Comparison of ENCODE assay signal across 8 cellular contexts in the genomic region with DNA sequence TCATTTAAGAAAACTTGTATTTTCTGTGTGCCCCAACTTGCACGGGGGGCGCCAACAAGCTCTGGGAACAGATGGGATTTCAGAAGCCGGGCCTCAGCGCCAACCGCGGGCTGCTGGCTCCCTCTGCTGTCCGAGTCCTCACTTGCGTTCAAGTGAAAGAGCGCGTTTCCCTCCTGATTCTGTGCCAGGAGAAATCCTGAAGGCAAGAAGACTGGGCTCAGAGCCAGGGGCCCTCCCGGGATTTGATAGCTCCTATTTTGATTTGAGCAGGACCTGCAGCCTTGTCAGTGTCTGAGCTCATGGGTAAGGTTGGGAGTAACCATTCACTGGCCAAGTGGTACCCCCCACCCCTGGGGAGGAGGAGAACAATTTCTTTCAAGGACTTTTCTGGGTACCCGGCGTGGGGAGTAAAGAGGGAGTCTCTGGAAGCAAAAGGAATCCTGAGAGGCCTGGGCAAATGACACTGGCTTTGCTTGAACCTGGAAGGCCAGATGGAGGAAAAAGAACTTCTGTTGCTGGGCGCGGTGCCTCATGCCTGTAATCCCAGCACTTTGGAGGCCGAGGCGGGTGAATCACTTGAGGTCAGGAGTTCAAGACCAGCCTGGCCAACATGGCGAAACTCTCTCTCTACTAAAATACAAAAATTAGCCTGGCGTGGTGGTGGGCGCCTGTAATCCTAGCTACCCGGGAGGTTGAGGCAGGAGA.
DNase-seq lines count a peak whose midpoint lies in the region; ATAC-seq and TF ChIP-seq lines count a peak whose summit lies in the region.

No MANE protein-coding gene starts in this region.

- H3K9ac ChIP-seq in SK-N-SH: no peak overlapping the region; the same call in 1 of the 2 replicates

- H3K27ac Mint-ChIP-seq in activated naive CD4-positive, alpha-beta T cell treated with anti-CD3 and anti-CD28 coated beads, Interleukin-2, amount 50 U/mL, for 72 hours: no peak overlapping the region

- no peak for TF ChIP-seq POLR2A in transverse colon (IDR thresholded peaks at IDR 0.05)

- CTCF ChIA-PET in SK-N-SH (lab: Yijun Ruan, JAX): interaction anchor here (0.6 to 10.8 kb wide), 96 partner anchors 8 to 799 kb away, joined by 3 to 198 read pairs (median 4); a partner anchor contains a TSS

- peak; percentile 50 to 78 for ATAC-seq in activated naive CD4-positive, alpha-beta T cell treated with anti-CD3 and anti-CD28 coated beads, Interleukin-2, amount 50 U/mL, for 72 hours
- no peak for ATAC-seq in HG03139 (IDR thresholded peaks at IDR 0.05; ENCODE audit: unreplicated experiment)

- peak in 1 of 2 experiments; percentile 7; a peak in 1 of 4 replicates for TF ChIP-seq EP300 in SK-N-SH (IDR thresholded peaks at IDR 0.05; ENCODE audit: borderline replicate concordance in 1 of 2, low read depth in 1 of 2, low read length in 1 of 2)
- TF ChIP-seq EP300 in transverse colon (IDR thresholded peaks at IDR 0.05; ENCODE audit: low read depth): no peak

- DNase-seq in GM04504 (ENCODE audit: low read depth) (peak; percentile 65), NCI-H1105 (lab: John Stamatoyannopoulos, UW) (peak; percentile 96), SK-N-SH (peak; percentile 84), head of caudate nucleus (peak; percentile 77 to 94 (median 88)), pons (ENCODE audit: low spot score) (peak; percentile 79), transverse colon (peak; percentile 88)
- peak; percentile 58 to 65 for DNase-seq in activated naive CD4-positive, alpha-beta T cell treated with anti-CD3 and anti-CD28 coated beads, Interleukin-2, amount 50 U/mL, for 72 hours (ENCODE audit: low spot score in 2 of 2)

- H4K20me1 ChIP-seq in SK-N-SH (ENCODE audit: insufficient read depth): no peaks in the 10 kb centered on the region

- no peaks in the 10 kb centered on the region for H3K9me3 ChIP-seq in SK-N-SH
- peaks cover 0 to 3% of the 10 kb centered on the region in 2 donors for H3K9me3 ChIP-seq in transverse colon

- peak; percentile 97 for TF ChIP-seq CTCF in SK-N-SH (IDR thresholded peaks at IDR 0.05)
- TF ChIP-seq CTCF in transverse colon (IDR thresholded peaks at IDR 0.05): peak; percentile 78 to 90 (median 86)

- peaks cover 4 to 9% of the 10 kb centered on the region in 2 donors for H3K9me3 Mint-ChIP-seq in activated naive CD4-positive, alpha-beta T cell treated with anti-CD3 and anti-CD28 coated beads, Interleukin-2, amount 50 U/mL, for 72 hours

- H3K4me1 ChIP-seq in SK-N-SH (ENCODE audit: control insufficient read depth in 1 of 2, insufficient read depth in 2 of 2, low read depth in 1 of 2, low read length in 1 of 2) (peaks cover 5 to 6% of the 10 kb centered on the region in 2 experiments; a peak in 2 of 4 replicates), transverse colon (peaks cover 0 to 10% (median 6%) of the 10 kb centered on the region in 4 donors)

- H3K27ac ChIP-seq in SK-N-SH (ENCODE audit: low read depth in 2 of 2, low read length in 1 of 2) (no peak overlapping the region), transverse colon (no peak overlapping the region)

- H3K36me3 ChIP-seq in SK-N-SH (replicated peaks in 1 of 2; ENCODE audit: control insufficient read depth in 1 of 2, insufficient read depth in 2 of 2, low read length in 1 of 2) (no peaks in the 10 kb centered on the region), transverse colon (no peaks in the 10 kb centered on the region)

- peaks cover 5 to 12% of the 10 kb centered on the region in 2 donors for H3K36me3 Mint-ChIP-seq in activated naive CD4-positive, alpha-beta T cell treated with anti-CD3 and anti-CD28 coated beads, Interleukin-2, amount 50 U/mL, for 72 hours

- H3K4me3 ChIP-seq in SK-N-SH (ENCODE audit: low read depth in 2 of 2, low read length in 1 of 2): peak overlapping the region; percentile 14 to 28; a peak in 2 of 4 replicates
- H3K4me3 ChIP-seq in transverse colon: peak overlapping the region in 1 of 4 donors; percentile 9

- POLR2A ChIA-PET in SK-N-SH (lab: Yijun Ruan, JAX): interaction anchor here (1.7 kb wide), 1 partner anchor 432 kb away, joined by 5 read pairs; a partner anchor contains a TSS

- H2AFZ ChIP-seq in SK-N-SH (ENCODE audit: low read depth): peak overlapping the region; percentile 71

- peaks cover 5% of the 10 kb centered on the region for H3F3A ChIP-seq in SK-N-SH (replicated peaks; ENCODE audit: insufficient read depth)

- no peaks in the 10 kb centered on the region for H3K27me3 ChIP-seq in SK-N-SH (ENCODE audit: insufficient read depth)
- no peaks in the 10 kb centered on the region for H3K27me3 ChIP-seq in transverse colon

- peak; percentile 100 for TF ChIP-seq RAD21 in SK-N-SH (IDR thresholded peaks at IDR 0.05; ENCODE audit: low read length)

- no peaks in the 10 kb centered on the region for H3K79me2 ChIP-seq in SK-N-SH (ENCODE audit: insufficient read depth)

- WGBS in SK-N-SH (ENCODE audit: low lambda C conversion rate): 47% methylated on average over 20 of the region's 21 CpGs
- 27% methylated on average over 21 of the region's 21 CpGs; no CpG with 5 or more reads in 1 of the 2 donors for WGBS in transverse colon (ENCODE audit: low coverage in 1 of 2), 2 donors

- intact Hi-C loops in head of caudate nucleus (cut with DNase I) (loop anchor here (1.0 to 10.0 kb wide), 2 partner anchors 428 to 614 kb away; a partner anchor contains a TSS), transverse colon (cut with DNase I; ENCODE audit: low total_unique reads) (loop anchor here (5.0 kb wide), 1 partner anchor 616 kb away; no protein-coding TSS in a partner anchor)

- no peaks in the 10 kb centered on the region for H3K9me2 ChIP-seq in SK-N-SH

- in situ Hi-C loops in transverse colon (cut with MboI; ENCODE audit: low pct_ligation_motif_present in 1 of 4, low pct_unique_long_range_greater_than_20kb in 1 of 4, low sequenced_read_pairs in 3 of 4): loop anchor here in 3 of 4 donors (5.0 to 25.0 kb wide), 3 partner anchors 616 to 618 kb away; no protein-coding TSS in a partner anchor

- peak overlapping the region; percentile 71 for H3K4me2 ChIP-seq in SK-N-SH

TF ChIP-seq in SK-N-SH, 30 proteins besides CTCF, POLR2A, EP300 and RAD21:
- peak; percentile 48 for TF ChIP-seq CHD2 (IDR thresholded peaks at IDR 0.05; ENCODE audit: low read length, partially characterized antibody)
- TF ChIP-seq, protein P1, sequence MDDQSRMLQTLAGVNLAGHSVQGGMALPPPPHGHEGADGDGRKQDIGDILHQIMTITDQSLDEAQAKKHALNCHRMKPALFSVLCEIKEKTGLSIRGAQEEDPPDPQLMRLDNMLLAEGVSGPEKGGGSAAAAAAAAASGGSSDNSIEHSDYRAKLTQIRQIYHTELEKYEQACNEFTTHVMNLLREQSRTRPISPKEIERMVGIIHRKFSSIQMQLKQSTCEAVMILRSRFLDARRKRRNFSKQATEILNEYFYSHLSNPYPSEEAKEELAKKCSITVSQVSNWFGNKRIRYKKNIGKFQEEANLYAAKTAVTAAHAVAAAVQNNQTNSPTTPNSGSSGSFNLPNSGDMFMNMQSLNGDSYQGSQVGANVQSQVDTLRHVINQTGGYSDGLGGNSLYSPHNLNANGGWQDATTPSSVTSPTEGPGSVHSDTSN (IDR thresholded peaks at IDR 0.05): no peak; the same call in 1 of the 2 replicates
- TF ChIP-seq MXI1 (IDR thresholded peaks at IDR 0.05; ENCODE audit: low read depth, low read length): peak; percentile 36; the same call in 1 of the 2 replicates
- TF ChIP-seq TCF12 (IDR thresholded peaks at IDR 0.05): peak; percentile 44; the same call in 1 of the 2 replicates
- 0 out of 2 replicates have a peak, but pooled peaks have one; percentile 7 for TF ChIP-seq RXRA (IDR thresholded peaks at IDR 0.05; ENCODE audit: borderline replicate concordance, low read depth)
- TF ChIP-seq RCOR1 (IDR thresholded peaks at IDR 0.05; ENCODE audit: low read length): peak; percentile 5; the same call in 1 of the 2 replicates
- TF ChIP-seq FOXJ3 (CRISPR knock-in tag; IDR thresholded peaks at IDR 0.05): no peak
- TF ChIP-seq NRF1 (IDR thresholded peaks at IDR 0.05; ENCODE audit: low read depth, low read length): peak; percentile 29; the same call in 1 of the 2 replicates
- peak; percentile 99 for TF ChIP-seq SMC3 (IDR thresholded peaks at IDR 0.05; ENCODE audit: low read depth, low read length)
- peak; percentile 65; the same call in 1 of the 2 replicates for TF ChIP-seq FOXM1 (IDR thresholded peaks at IDR 0.05; ENCODE audit: low read depth)
- TF ChIP-seq NFIC (IDR thresholded peaks at IDR 0.05; ENCODE audit: borderline replicate concordance): peak; percentile 82
